In genomic region chr3:72855001-72855400, GRCh38 we compare ENCODE assay signal across 23 cellular contexts. TPM values are rescaled to one million over a fixed set of nuclear protein-coding genes. Genes with fewer than 3 reads are reported as not detected.
"Had no signal": no experiment of that assay in that cellular context is flagged by ENCODE, and none has a peak within 500 bp of the region (broad histone marks: within the 10 kb centered on the region; RNA-seq: fewer than 3 reads in every experiment).

No MANE protein-coding gene starts in this region.

- H3K27ac Mint-ChIP-seq: IgD-negative memory B cell had no signal

- H3K9me3 Mint-ChIP-seq: IgD-negative memory B cell had no signal

- H3K9ac ChIP-seq: KMS-11 had no signal

- H3K36me3 ChIP-seq: SJSA1 had no signal

- H3K4me3 ChIP-seq: K562, SJSA1, SK-N-MC had no signal

- H3K27me3 ChIP-seq: SJSA1 had no signal

- H3K9me3 ChIP-seq: SJSA1 had no signal

- ATAC-seq: K562, Panc1, Right ventricle myocardium inferior had no signal

- H3K4me2 ChIP-seq: KMS-11 had no signal

- DNase-seq: Kasumi-1, MM.1S, NCI-H1092 treated with DMSO at 0.1 percent for 48 hours, NCI-H1436, NCI-H187, NCI-H2029, NCI-H2081 treated with DMSO at 0.1 percent for 48 hours, NCI-H2171, NCI-H226, NCI-H446, NCI-H510A, NCI-H524 treated with DMSO at 0.1 percent for 48 hours, NCI-H69, NCI-H774, SHP77 treated with DMSO at 0.1 percent for 48 hours had no signal

- H3K4me3 Mint-ChIP-seq: IgD-negative memory B cell had no signal

- H3K27ac ChIP-seq: HL-60, KMS-11, SJSA1, SK-N-MC had no signal

- H3K4me1 ChIP-seq: SJSA1 had no signal

RNA-seq across cellular contexts. Expression of gene GXYLT2, which starts 32.8 kb away (rescaled TPM):
- polyA plus RNA-seq: IgD-negative memory B cell had no signal
